In genomic region chr5:61162832-61163567, GRCh38 we compare ENCODE assay signal across 2 cellular contexts.
TF ChIP-seq lines count a peak whose summit lies in the region.

No MANE protein-coding gene starts in this region.

TF ChIP-seq in HEK293, 187 proteins besides CTCF, POLR2A, EP300 and RAD21:
- TF ChIP-seq AEBP2 (tag by site-specific recombination; IDR thresholded peaks at IDR 0.05; ENCODE audit: borderline replicate concordance) (no peak), GLIS2 (tag by site-specific recombination; IDR thresholded peaks at IDR 0.05) (peak; percentile 43), ZNF398 (tag by site-specific recombination; IDR thresholded peaks at IDR 0.05) (0 out of 2 replicates have a peak, but pooled peaks have one; percentile 17), ZNF140 (tag by site-specific recombination; IDR thresholded peaks at IDR 0.05) (0 out of 2 replicates have a peak, but pooled peaks have one; percentile 2), FEZF1 (tag by site-specific recombination; IDR thresholded peaks at IDR 0.05) (no peak), ZNF37A (tag by site-specific recombination; IDR thresholded peaks at IDR 0.05) (0 out of 2 replicates have a peak, but pooled peaks have one; percentile 1), ZBTB48 (tag by site-specific recombination; IDR thresholded peaks at IDR 0.05) (peak; percentile 8), ZNF121 (tag by site-specific recombination; IDR thresholded peaks at IDR 0.05) (0 out of 2 replicates have a peak, but pooled peaks have one; percentile 15), ZNF335 (tag by site-specific recombination; conservative IDR thresholded peaks at IDR 0.05) (no peak; the same call in 1 of the 2 replicates), ZBTB20 (tag by site-specific recombination; IDR thresholded peaks at IDR 0.05) (0 out of 2 replicates have a peak, but pooled peaks have one; percentile 1), ZNF548 (tag by site-specific recombination; IDR thresholded peaks at IDR 0.05) (0 out of 2 replicates have a peak, but pooled peaks have one; percentile 15)
- TF ChIP-seq, protein P1, sequence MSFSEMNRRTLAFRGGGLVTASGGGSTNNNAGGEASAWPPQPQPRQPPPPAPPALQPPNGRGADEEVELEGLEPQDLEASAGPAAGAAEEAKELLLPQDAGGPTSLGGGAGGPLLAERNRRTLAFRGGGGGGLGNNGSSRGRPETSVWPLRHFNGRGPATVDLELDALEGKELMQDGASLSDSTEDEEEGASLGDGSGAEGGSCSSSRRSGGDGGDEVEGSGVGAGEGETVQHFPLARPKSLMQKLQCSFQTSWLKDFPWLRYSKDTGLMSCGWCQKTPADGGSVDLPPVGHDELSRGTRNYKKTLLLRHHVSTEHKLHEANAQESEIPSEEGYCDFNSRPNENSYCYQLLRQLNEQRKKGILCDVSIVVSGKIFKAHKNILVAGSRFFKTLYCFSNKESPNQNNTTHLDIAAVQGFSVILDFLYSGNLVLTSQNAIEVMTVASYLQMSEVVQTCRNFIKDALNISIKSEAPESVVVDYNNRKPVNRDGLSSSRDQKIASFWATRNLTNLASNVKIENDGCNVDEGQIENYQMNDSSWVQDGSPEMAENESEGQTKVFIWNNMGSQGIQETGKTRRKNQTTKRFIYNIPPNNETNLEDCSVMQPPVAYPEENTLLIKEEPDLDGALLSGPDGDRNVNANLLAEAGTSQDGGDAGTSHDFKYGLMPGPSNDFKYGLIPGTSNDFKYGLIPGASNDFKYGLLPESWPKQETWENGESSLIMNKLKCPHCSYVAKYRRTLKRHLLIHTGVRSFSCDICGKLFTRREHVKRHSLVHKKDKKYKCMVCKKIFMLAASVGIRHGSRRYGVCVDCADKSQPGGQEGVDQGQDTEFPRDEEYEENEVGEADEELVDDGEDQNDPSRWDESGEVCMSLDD (tag by site-specific recombination; IDR thresholded peaks at IDR 0.05): peak; percentile 73; the same call in 1 of the 2 replicates
- TF ChIP-seq, protein P2, sequence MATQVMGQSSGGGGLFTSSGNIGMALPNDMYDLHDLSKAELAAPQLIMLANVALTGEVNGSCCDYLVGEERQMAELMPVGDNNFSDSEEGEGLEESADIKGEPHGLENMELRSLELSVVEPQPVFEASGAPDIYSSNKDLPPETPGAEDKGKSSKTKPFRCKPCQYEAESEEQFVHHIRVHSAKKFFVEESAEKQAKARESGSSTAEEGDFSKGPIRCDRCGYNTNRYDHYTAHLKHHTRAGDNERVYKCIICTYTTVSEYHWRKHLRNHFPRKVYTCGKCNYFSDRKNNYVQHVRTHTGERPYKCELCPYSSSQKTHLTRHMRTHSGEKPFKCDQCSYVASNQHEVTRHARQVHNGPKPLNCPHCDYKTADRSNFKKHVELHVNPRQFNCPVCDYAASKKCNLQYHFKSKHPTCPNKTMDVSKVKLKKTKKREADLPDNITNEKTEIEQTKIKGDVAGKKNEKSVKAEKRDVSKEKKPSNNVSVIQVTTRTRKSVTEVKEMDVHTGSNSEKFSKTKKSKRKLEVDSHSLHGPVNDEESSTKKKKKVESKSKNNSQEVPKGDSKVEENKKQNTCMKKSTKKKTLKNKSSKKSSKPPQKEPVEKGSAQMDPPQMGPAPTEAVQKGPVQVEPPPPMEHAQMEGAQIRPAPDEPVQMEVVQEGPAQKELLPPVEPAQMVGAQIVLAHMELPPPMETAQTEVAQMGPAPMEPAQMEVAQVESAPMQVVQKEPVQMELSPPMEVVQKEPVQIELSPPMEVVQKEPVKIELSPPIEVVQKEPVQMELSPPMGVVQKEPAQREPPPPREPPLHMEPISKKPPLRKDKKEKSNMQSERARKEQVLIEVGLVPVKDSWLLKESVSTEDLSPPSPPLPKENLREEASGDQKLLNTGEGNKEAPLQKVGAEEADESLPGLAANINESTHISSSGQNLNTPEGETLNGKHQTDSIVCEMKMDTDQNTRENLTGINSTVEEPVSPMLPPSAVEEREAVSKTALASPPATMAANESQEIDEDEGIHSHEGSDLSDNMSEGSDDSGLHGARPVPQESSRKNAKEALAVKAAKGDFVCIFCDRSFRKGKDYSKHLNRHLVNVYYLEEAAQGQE (tag by site-specific recombination; IDR thresholded peaks at IDR 0.05): 0 out of 2 replicates have a peak, but pooled peaks have one; percentile 36

TF ChIP-seq in H1, 55 proteins besides CTCF, POLR2A, EP300 and RAD21 (continued from another document):
- TF ChIP-seq, protein P3, sequence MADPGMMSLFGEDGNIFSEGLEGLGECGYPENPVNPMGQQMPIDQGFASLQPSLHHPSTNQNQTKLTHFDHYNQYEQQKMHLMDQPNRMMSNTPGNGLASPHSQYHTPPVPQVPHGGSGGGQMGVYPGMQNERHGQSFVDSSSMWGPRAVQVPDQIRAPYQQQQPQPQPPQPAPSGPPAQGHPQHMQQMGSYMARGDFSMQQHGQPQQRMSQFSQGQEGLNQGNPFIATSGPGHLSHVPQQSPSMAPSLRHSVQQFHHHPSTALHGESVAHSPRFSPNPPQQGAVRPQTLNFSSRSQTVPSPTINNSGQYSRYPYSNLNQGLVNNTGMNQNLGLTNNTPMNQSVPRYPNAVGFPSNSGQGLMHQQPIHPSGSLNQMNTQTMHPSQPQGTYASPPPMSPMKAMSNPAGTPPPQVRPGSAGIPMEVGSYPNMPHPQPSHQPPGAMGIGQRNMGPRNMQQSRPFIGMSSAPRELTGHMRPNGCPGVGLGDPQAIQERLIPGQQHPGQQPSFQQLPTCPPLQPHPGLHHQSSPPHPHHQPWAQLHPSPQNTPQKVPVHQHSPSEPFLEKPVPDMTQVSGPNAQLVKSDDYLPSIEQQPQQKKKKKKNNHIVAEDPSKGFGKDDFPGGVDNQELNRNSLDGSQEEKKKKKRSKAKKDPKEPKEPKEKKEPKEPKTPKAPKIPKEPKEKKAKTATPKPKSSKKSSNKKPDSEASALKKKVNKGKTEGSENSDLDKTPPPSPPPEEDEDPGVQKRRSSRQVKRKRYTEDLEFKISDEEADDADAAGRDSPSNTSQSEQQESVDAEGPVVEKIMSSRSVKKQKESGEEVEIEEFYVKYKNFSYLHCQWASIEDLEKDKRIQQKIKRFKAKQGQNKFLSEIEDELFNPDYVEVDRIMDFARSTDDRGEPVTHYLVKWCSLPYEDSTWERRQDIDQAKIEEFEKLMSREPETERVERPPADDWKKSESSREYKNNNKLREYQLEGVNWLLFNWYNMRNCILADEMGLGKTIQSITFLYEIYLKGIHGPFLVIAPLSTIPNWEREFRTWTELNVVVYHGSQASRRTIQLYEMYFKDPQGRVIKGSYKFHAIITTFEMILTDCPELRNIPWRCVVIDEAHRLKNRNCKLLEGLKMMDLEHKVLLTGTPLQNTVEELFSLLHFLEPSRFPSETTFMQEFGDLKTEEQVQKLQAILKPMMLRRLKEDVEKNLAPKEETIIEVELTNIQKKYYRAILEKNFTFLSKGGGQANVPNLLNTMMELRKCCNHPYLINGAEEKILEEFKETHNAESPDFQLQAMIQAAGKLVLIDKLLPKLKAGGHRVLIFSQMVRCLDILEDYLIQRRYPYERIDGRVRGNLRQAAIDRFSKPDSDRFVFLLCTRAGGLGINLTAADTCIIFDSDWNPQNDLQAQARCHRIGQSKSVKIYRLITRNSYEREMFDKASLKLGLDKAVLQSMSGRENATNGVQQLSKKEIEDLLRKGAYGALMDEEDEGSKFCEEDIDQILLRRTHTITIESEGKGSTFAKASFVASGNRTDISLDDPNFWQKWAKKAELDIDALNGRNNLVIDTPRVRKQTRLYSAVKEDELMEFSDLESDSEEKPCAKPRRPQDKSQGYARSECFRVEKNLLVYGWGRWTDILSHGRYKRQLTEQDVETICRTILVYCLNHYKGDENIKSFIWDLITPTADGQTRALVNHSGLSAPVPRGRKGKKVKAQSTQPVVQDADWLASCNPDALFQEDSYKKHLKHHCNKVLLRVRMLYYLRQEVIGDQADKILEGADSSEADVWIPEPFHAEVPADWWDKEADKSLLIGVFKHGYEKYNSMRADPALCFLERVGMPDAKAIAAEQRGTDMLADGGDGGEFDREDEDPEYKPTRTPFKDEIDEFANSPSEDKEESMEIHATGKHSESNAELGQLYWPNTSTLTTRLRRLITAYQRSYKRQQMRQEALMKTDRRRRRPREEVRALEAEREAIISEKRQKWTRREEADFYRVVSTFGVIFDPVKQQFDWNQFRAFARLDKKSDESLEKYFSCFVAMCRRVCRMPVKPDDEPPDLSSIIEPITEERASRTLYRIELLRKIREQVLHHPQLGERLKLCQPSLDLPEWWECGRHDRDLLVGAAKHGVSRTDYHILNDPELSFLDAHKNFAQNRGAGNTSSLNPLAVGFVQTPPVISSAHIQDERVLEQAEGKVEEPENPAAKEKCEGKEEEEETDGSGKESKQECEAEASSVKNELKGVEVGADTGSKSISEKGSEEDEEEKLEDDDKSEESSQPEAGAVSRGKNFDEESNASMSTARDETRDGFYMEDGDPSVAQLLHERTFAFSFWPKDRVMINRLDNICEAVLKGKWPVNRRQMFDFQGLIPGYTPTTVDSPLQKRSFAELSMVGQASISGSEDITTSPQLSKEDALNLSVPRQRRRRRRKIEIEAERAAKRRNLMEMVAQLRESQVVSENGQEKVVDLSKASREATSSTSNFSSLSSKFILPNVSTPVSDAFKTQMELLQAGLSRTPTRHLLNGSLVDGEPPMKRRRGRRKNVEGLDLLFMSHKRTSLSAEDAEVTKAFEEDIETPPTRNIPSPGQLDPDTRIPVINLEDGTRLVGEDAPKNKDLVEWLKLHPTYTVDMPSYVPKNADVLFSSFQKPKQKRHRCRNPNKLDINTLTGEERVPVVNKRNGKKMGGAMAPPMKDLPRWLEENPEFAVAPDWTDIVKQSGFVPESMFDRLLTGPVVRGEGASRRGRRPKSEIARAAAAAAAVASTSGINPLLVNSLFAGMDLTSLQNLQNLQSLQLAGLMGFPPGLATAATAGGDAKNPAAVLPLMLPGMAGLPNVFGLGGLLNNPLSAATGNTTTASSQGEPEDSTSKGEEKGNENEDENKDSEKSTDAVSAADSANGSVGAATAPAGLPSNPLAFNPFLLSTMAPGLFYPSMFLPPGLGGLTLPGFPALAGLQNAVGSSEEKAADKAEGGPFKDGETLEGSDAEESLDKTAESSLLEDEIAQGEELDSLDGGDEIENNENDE (IDR thresholded peaks at IDR 0.05; ENCODE audit: insufficient replicate concordance, low read length): no peak
- TF ChIP-seq JUN (IDR thresholded peaks at IDR 0.05; ENCODE audit: low read depth, low read length): no peak
- no peak for TF ChIP-seq JUND (IDR thresholded peaks at IDR 0.05; ENCODE audit: low read length)
- no peak for TF ChIP-seq FOSL1 (IDR thresholded peaks at IDR 0.05; ENCODE audit: insufficient read depth, low read depth, low read length)
- no peak for TF ChIP-seq CTBP2 (IDR thresholded peaks at IDR 0.05; ENCODE audit: borderline replicate concordance, insufficient read depth, insufficient read length, low read length)
- TF ChIP-seq RFX5 (IDR thresholded peaks at IDR 0.05; ENCODE audit: borderline replicate concordance, low read depth, low read length): no peak
- no peak for TF ChIP-seq CHD1 (IDR thresholded peaks at IDR 0.05; ENCODE audit: low read depth, low read length)
- TF ChIP-seq TCF12 (IDR thresholded peaks at IDR 0.05; ENCODE audit: low read depth, low read length): no peak
- TF ChIP-seq RBBP5 (IDR thresholded peaks at IDR 0.05; ENCODE audit: borderline replicate concordance, low read depth, low read length): no peak
- no peak; the same call in 1 of the 2 replicates for TF ChIP-seq POLR2AphosphoS5 (IDR thresholded peaks at IDR 0.05; ENCODE audit: low read depth, low read length)
- TF ChIP-seq NRF1 (IDR thresholded peaks at IDR 0.05; ENCODE audit: low read depth, low read length): no peak
